11 cellular contexts compared by ENCODE assay signal in the genomic region with DNA sequence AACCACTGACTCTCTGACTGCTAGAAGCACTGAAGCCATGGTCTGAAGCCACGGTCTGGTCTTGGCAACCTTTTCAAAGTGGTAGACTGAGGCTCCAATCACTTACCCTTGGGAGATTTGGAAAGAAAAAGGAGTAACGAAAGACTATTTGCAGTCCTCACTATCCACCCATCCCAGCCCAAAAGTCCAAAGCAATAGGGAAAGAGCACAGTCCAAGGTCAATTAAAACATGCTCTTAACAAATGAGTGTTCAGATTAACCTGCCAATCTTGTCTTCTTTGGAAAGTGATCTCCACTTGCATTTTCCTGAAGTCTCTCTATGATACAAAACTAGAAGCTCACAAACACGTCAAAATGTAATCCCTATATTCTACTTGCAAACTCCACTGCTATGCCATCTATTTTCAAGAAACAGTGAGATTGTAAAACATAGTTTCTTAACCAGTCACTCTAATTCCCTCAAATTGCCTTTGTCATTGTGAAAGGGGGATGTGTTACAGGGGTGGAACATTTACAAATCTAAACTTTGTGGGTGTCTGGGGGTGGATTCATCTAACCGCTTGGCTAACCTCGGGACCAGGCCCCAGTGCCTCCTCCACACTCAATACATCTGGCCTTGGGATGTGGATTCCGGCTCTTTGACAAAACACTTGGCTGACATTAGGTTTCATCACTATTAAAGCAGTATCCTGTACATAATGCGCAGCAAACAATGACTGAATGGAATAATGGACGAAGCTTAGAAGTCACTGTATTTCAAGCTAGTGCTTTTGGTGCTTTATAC. TPM values are rescaled to one million over a fixed set of nuclear protein-coding genes. Genes with fewer than 3 reads are reported as not detected.
A peak's percentile ranks its signal among the peaks of the same experiment; 100 is the strongest.
DNase-seq lines count a peak whose midpoint lies in the region; ATAC-seq and TF ChIP-seq lines count a peak whose summit lies in the region.
"Had no signal": no experiment of that assay in that cellular context is flagged by ENCODE, and none has a peak within 500 bp of the region (broad histone marks: within the 10 kb centered on the region; RNA-seq: fewer than 3 reads in every experiment).

No MANE protein-coding gene starts in this region.

- H3K36me3 ChIP-seq in lung (ENCODE audit: control insufficient read depth in 2 of 2, insufficient read depth in 2 of 2, low read length in 2 of 2) = peaks cover 12 to 20% of the 10 kb centered on the region in 2 donors
- H3K36me3 ChIP-seq in upper lobe of left lung = peaks cover 19 to 40% (median 38%) of the 10 kb centered on the region in 4 donors
- peaks cover 21% of the 10 kb centered on the region for H3K36me3 ChIP-seq in H7 (replicated peaks; ENCODE audit: control insufficient read depth, insufficient read depth, low read length)

- H3K27me3 Mint-ChIP-seq in activated CD4-positive, alpha-beta T cell treated with anti-CD3 and anti-CD28 coated beads for 36 hours = no peaks in the 10 kb centered on the region
- no peaks in the 10 kb centered on the region for H3K27me3 Mint-ChIP-seq in central memory CD8-positive, alpha-beta T cell
- H3K27me3 Mint-ChIP-seq: activated naive CD8-positive, alpha-beta T cell treated with anti-CD3 and anti-CD28 coated beads for 36 hours had no signal

- CTCF ChIA-PET in activated CD4-positive, alpha-beta T cell treated with anti-CD3 and anti-CD28 coated beads for 36 hours (lab: Charles Lee) = interaction anchor here (1.6 to 3.1 kb wide), 2 partner anchors 116 to 118 kb away, joined by 5 to 7 read pairs; no protein-coding TSS in a partner anchor

- H3K9me3 ChIP-seq in lung (ENCODE audit: control insufficient read depth in 2 of 2, insufficient read depth in 1 of 2, low read length in 1 of 2) (peaks cover 0 to 5% of the 10 kb centered on the region in 2 donors), upper lobe of left lung (no peaks in the 10 kb centered on the region)

- TF ChIP-seq CTCF in lung (IDR thresholded peaks at IDR 0.05; ENCODE audit: control extremely low read depth, extremely low read depth) (no peak), upper lobe of left lung (IDR thresholded peaks at IDR 0.05) (no peak)

- intact Hi-C loops in activated CD4-positive, alpha-beta T cell treated with anti-CD3 and anti-CD28 coated beads for 36 hours (cut with DNase I, micrococcal nuclease) = no loop called here

- peaks cover 14% of the 10 kb centered on the region for H3K4me1 Mint-ChIP-seq in activated CD4-positive, alpha-beta T cell treated with anti-CD3 and anti-CD28 coated beads for 36 hours
- H3K4me1 Mint-ChIP-seq in central memory CD8-positive, alpha-beta T cell = peaks cover 14% of the 10 kb centered on the region

- no peak overlapping the region for H3K27ac ChIP-seq in lung (ENCODE audit: low read depth in 1 of 2, low read length in 1 of 2)
- H3K27ac ChIP-seq in upper lobe of left lung = peak overlapping the region; percentile 33 to 69 (median 60)

- POLR2A ChIA-PET in activated CD4-positive, alpha-beta T cell treated with anti-CD3 and anti-CD28 coated beads for 36 hours (lab: Charles Lee) = no interaction called here

- no peak for TF ChIP-seq POLR2A in upper lobe of left lung (IDR thresholded peaks at IDR 0.05)

- H3K4me3 Mint-ChIP-seq in activated CD4-positive, alpha-beta T cell treated with anti-CD3 and anti-CD28 coated beads for 36 hours = no peak overlapping the region
- no peak overlapping the region for H3K4me3 Mint-ChIP-seq in central memory CD8-positive, alpha-beta T cell
- H3K4me3 Mint-ChIP-seq: activated naive CD8-positive, alpha-beta T cell treated with anti-CD3 and anti-CD28 coated beads for 36 hours had no signal

- peak; percentile 12 for ATAC-seq in activated CD4-positive, alpha-beta T cell treated with anti-CD3 and anti-CD28 coated beads for 36 hours
- ATAC-seq in central memory CD8-positive, alpha-beta T cell (replicated peaks; ENCODE audit: extremely low read depth, poor library complexity, severe bottlenecking) = no peak
- ATAC-seq in lung (ENCODE audit: insufficient read depth, low FRiP score) (peak; percentile 32), upper lobe of left lung (ENCODE audit: low FRiP score in 2 of 2) (peak in 1 of 2 donors; percentile 84), HG03378 (IDR thresholded peaks at IDR 0.05; ENCODE audit: unreplicated experiment) (no peak), GM21717 (IDR thresholded peaks at IDR 0.05; ENCODE audit: unreplicated experiment) (no peak)

- H3K36me3 Mint-ChIP-seq in activated CD4-positive, alpha-beta T cell treated with anti-CD3 and anti-CD28 coated beads for 36 hours (ENCODE audit: low read depth) = peaks cover 30% of the 10 kb centered on the region
- peaks cover 9% of the 10 kb centered on the region for H3K36me3 Mint-ChIP-seq in central memory CD8-positive, alpha-beta T cell (ENCODE audit: insufficient read depth)

- H3K9me3 Mint-ChIP-seq in activated CD4-positive, alpha-beta T cell treated with anti-CD3 and anti-CD28 coated beads for 36 hours (ENCODE audit: low read depth) = no peaks in the 10 kb centered on the region
- no peaks in the 10 kb centered on the region for H3K9me3 Mint-ChIP-seq in central memory CD8-positive, alpha-beta T cell
- H3K9me3 Mint-ChIP-seq: activated naive CD8-positive, alpha-beta T cell treated with anti-CD3 and anti-CD28 coated beads for 36 hours had no signal

- H3K4me1 ChIP-seq in lung (ENCODE audit: control insufficient read depth in 2 of 2, insufficient read depth in 2 of 2, low read length in 2 of 2) = peaks cover 11 to 37% of the 10 kb centered on the region in 2 donors
- H3K4me1 ChIP-seq in upper lobe of left lung = peaks cover 36 to 66% (median 46%) of the 10 kb centered on the region in 4 donors

- H3K4me3 ChIP-seq in lung (no peak overlapping the region), upper lobe of left lung (no peak overlapping the region), H7 (ENCODE audit: insufficient read depth, low read depth, low read length) (no peak overlapping the region)

- 47 to 71% methylated on average over 8 of the region's 8 CpGs for WGBS in lung, 2 donors
- WGBS in upper lobe of left lung, 2 donors = 68 to 77% methylated on average over 8 of the region's 8 CpGs

- TF ChIP-seq EP300 in upper lobe of left lung (IDR thresholded peaks at IDR 0.05) = no peak

- no peak overlapping the region for H3K27ac Mint-ChIP-seq in activated CD4-positive, alpha-beta T cell treated with anti-CD3 and anti-CD28 coated beads for 36 hours
- peak overlapping the region; percentile 79 for H3K27ac Mint-ChIP-seq in central memory CD8-positive, alpha-beta T cell (ENCODE audit: low read depth)
- H3K27ac Mint-ChIP-seq: activated naive CD8-positive, alpha-beta T cell treated with anti-CD3 and anti-CD28 coated beads for 36 hours had no signal

- DNase-seq in activated CD4-positive, alpha-beta T cell treated with anti-CD3 and anti-CD28 coated beads for 36 hours = no peak
- DNase-seq in activated CD4-positive, alpha-beta T cell treated with anti-CD3 and anti-CD28 coated beads, Interleukin-2, amount 50 U/mL, for 4 hours = no peak
- no peak for DNase-seq in central memory CD8-positive, alpha-beta T cell (ENCODE audit: low spot score in 2 of 2)
- DNase-seq in lung (ENCODE audit: low spot score) (peak; percentile 35), upper lobe of left lung (no peak), H7 (no peak)
- DNase-seq: activated CD4-positive, alpha-beta T cell treated with anti-CD3 and anti-CD28 coated beads for 1 hour; activated naive CD8-positive, alpha-beta T cell treated with anti-CD3 and anti-CD28 coated beads for 36 hours; mesendoderm had no signal

- H3K27me3 ChIP-seq in lung (ENCODE audit: control insufficient read depth, insufficient read depth) = no peaks in the 10 kb centered on the region
- no peaks in the 10 kb centered on the region for H3K27me3 ChIP-seq in upper lobe of left lung
- no peaks in the 10 kb centered on the region for H3K27me3 ChIP-seq in H7 (ENCODE audit: control insufficient read depth, insufficient read depth, low read length)

RNA-seq across cellular contexts. Expression of gene B4GALT5, which starts 56.4 kb away (rescaled TPM):
- 10 to 100 TPM; 18.6 to 19.6 TPM for total RNA-seq in activated CD4-positive, alpha-beta T cell treated with anti-CD3 and anti-CD28 coated beads for 36 hours
- total RNA-seq in lung (10 to 100 TPM; 40.1 to 43.7 TPM), upper lobe of left lung (10 to 100 TPM; 16.2 to 49.0 (median 36.7) TPM)
- 10 to 100 TPM; 13.9 to 56.7 TPM for polyA plus RNA-seq in lung
- total RNA-seq in H7 (2014; rRNA removed; shearing (Covaris generic)) = 31.7 and 35.2 TPM in 2 replicates

Comparison
In these comparisons a context has a peak if more than half of its experiments do, and no peak if none do; other contexts are left out.
1. ATAC-seq: peak in activated CD4-positive, alpha-beta T cell treated with anti-CD3 and anti-CD28 coated beads for 36 hours (single experiment) and lung (single experiment); none in central memory CD8-positive, alpha-beta T cell (single experiment), HG03378 (single experiment) and GM21717 (single experiment).
2. H3K27ac ChIP-seq: peak in upper lobe of left lung (4 of 4); none in lung (0 of 2).